ENCODE assay signal across 8 cellular contexts in genomic region chr5:100828071-100828689, GRCh38.
DNase-seq lines count a peak whose midpoint lies in the region; ATAC-seq and TF ChIP-seq lines count a peak whose summit lies in the region.

No MANE protein-coding gene starts in this region.

- H3K36me3 Mint-ChIP-seq in naive thymus-derived CD8-positive, alpha-beta T cell: peaks cover 5 to 21% (median 14%) of the 10 kb centered on the region in 3 donors

- ATAC-seq in activated CD4-positive, CD25-positive, alpha-beta regulatory T cell treated with anti-CD3 and anti-CD28 coated beads, Interleukin-2, amount 50 U/mL, for 24 hours: peak; percentile 68
- ATAC-seq in HG02759 (IDR thresholded peaks at IDR 0.05; ENCODE audit: unreplicated experiment) (peak; percentile 80), left lung (peak; percentile 31)
- ATAC-seq in naive thymus-derived CD8-positive, alpha-beta T cell: no peak

- H3K27ac Mint-ChIP-seq in naive thymus-derived CD8-positive, alpha-beta T cell: peak overlapping the region in 5 of 10 donors; percentile 7 to 66 (median 24)

- H3K4me1 ChIP-seq in left lung: peaks cover 0 to 31% of the 10 kb centered on the region in 2 donors

- POLR2A ChIA-PET in naive thymus-derived CD8-positive, alpha-beta T cell (lab: Charles Lee): interaction anchor here (1.2 kb wide), 1 partner anchor 75 kb away, joined by 3 read pairs; the partner anchor contains the start of gene ST8SIA4

- peak overlapping the region in 1 of 10 donors; percentile 32 for H3K4me3 Mint-ChIP-seq in naive thymus-derived CD8-positive, alpha-beta T cell

- H3K4me3 ChIP-seq in left lung: no peak overlapping the region

- H3K27me3 ChIP-seq in left lung: no peaks in the 10 kb centered on the region

- no peak for DNase-seq in activated CD4-positive, CD25-positive, alpha-beta regulatory T cell (lab: John Stamatoyannopoulos, UW)
- DNase-seq in OCI-M1 (lab: John Stamatoyannopoulos, UW): peak; percentile 16
- DNase-seq in left lung: no peak
- no peak for DNase-seq in posterior cingulate gyrus
- DNase-seq in naive thymus-derived CD8-positive, alpha-beta T cell: no peak
- no peak for DNase-seq in islet precursor cell

- peaks cover 16 to 40% (median 31%) of the 10 kb centered on the region in 4 donors for H3K4me1 Mint-ChIP-seq in naive thymus-derived CD8-positive, alpha-beta T cell

- no peaks in the 10 kb centered on the region for H3K36me3 ChIP-seq in left lung

- H3K9me3 ChIP-seq in left lung: no peaks in the 10 kb centered on the region

- peaks cover 0 to 3% (median 0%) of the 10 kb centered on the region in 9 donors for H3K9me3 Mint-ChIP-seq in naive thymus-derived CD8-positive, alpha-beta T cell

- intact Hi-C loops in left lung (cut with DNase I) (no loop called here), posterior cingulate gyrus (cut with DNase I) (no loop called here)

- peak overlapping the region in 1 of 2 donors; percentile 76 for H3K27ac ChIP-seq in left lung

- no peaks in the 10 kb centered on the region for H3K27me3 Mint-ChIP-seq in naive thymus-derived CD8-positive, alpha-beta T cell

- TF ChIP-seq CTCF in left lung (IDR thresholded peaks at IDR 0.05): no peak

Comparison
In these comparisons a context has a peak if more than half of its experiments do, and no peak if none do; other contexts are left out.
1. ATAC-seq: peak in activated CD4-positive, CD25-positive, alpha-beta regulatory T cell treated with anti-CD3 and anti-CD28 coated beads, Interleukin-2, amount 50 U/mL, for 24 hours (2 of 2), HG02759 (single experiment) and left lung (single experiment); none in naive thymus-derived CD8-positive, alpha-beta T cell (0 of 2).